In the genomic region with DNA sequence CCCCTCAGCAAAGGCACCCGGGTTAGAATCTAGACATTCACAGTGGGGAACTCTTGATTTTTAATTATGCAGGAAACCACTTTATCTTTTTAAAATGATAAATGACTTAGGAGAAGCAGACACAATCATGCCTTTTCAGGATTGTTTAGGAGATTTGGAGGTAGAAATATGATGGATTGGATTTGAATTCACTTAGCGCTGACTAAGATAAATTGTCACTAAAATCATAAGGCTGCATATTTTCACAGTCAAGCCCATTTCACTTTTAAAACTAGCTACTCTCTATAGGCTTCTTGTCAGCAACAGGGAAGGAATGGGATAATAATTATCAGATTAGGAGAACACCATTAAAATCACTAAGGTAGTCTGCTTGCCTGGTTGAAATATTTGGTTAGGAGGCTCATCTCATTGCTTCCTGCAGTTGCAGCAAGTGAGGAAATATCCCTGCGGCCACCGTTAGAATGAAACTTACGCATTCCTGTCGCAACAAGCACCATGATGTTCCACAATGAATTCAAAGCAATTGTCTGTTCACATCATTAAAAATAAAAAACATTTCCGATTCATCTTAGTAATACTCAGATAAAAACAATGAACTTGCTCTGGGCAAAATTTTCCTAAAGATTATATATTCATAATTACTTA, we compare ENCODE assay signal across 21 cellular contexts.
"Had no signal": no experiment of that assay in that cellular context is flagged by ENCODE, and none has a peak within 500 bp of the region (broad histone marks: within the 10 kb centered on the region; RNA-seq: fewer than 3 reads in every experiment).

No MANE protein-coding gene starts in this region.

- H3K4me1 ChIP-seq: breast epithelium, psoas muscle, spleen, suprapubic skin had no signal

- H3K4me3 ChIP-seq: breast epithelium, heart right ventricle, psoas muscle, spleen, suprapubic skin, tibial artery had no signal

- H3K36me3 ChIP-seq: breast epithelium, heart right ventricle, spleen, suprapubic skin, tibial artery had no signal

- H3K9me3 ChIP-seq: breast epithelium, heart right ventricle, psoas muscle, spleen, suprapubic skin, tibial artery had no signal

- DNase-seq: activated CD4-positive, alpha-beta memory T cell treated with anti-CD3 and anti-CD28 coated beads, Interleukin-2, amount 10 ng/mL, durations not matched to agents 7 days and 5 days; activated CD4-positive, alpha-beta T cell treated with anti-CD3 and anti-CD28 coated beads, Interleukin-2, amount 10 ng/mL, durations not matched to agents 7 days and 5 days; activated CD4-positive, CD25-positive, alpha-beta regulatory T cell treated with anti-CD3 and anti-CD28 coated beads, Interleukin-2, amount 50 U/mL, for 72 hours; activated gamma-delta T cell treated with Interleukin-2 at 50 U/mL for 16 hours; activated naive CD8-positive, alpha-beta T cell treated with anti-CD3 and anti-CD28 coated beads, Interleukin-2, amount 50 U/mL, for 24 hours; activated T-cell treated with anti-CD3 and anti-CD28 coated beads, Interleukin-2, amount 50 U/mL, for 4 hours; amygdala; foreskin fibroblast; heart right ventricle; midbrain; naive thymus-derived CD4-positive, alpha-beta T cell; occipital lobe; psoas muscle; spleen; stimulated activated naive CD4-positive, alpha-beta T cell; tibial artery had no signal

- ATAC-seq: activated naive CD8-positive, alpha-beta T cell treated with anti-CD3 and anti-CD28 coated beads, Interleukin-2, amount 50 U/mL, for 24 hours; activated T-cell treated with anti-CD3 and anti-CD28 coated beads, Interleukin-2, amount 50 U/mL, for 4 hours; activated T-helper 17 cell treated with anti-CD3 and anti-CD28 coated beads, Interleukin-2, amount 50 U/mL, for 72 hours; esophagus mucosa; naive thymus-derived CD4-positive, alpha-beta T cell had no signal

- H3K27ac ChIP-seq: breast epithelium, parathyroid adenoma, psoas muscle, spleen, suprapubic skin, tibial artery had no signal

- H3K9ac ChIP-seq: parathyroid adenoma had no signal

- H3K27me3 ChIP-seq: breast epithelium, heart right ventricle, spleen, suprapubic skin, tibial artery had no signal

- H3K79me2 ChIP-seq: parathyroid adenoma had no signal

- H2AFZ ChIP-seq: parathyroid adenoma had no signal
